29 cellular contexts compared by ENCODE assay signal in genomic region chr1:17816511-17816910, GRCh38.
"Had no signal": no experiment of that assay in that cellular context is flagged by ENCODE, and none has a peak within 500 bp of the region (broad histone marks: within the 10 kb centered on the region; RNA-seq: fewer than 3 reads in every experiment).

No MANE protein-coding gene starts in this region.

- H3K4me3 Mint-ChIP-seq: activated CD4-positive, alpha-beta memory T cell treated with anti-CD3 and anti-CD28 coated beads for 36 hours; activated CD4-positive, alpha-beta T cell treated with anti-CD3 and anti-CD28 coated beads for 36 hours; activated CD4-positive, alpha-beta T cell treated with anti-CD3 and anti-CD28 coated beads, Interleukin-2, amount 10 ng/mL, durations not matched to agents 24 days and 14 days; activated CD8-positive, alpha-beta T cell treated with anti-CD3 and anti-CD28 coated beads, Interleukin-2, amount 10 ng/mL, durations not matched to agents 7 days and 5 days; activated naive CD4-positive, alpha-beta T cell treated with anti-CD3 and anti-CD28 coated beads, Interleukin-2, amount 10 ng/mL, durations not matched to agents 7 days and 5 days; activated naive CD8-positive, alpha-beta T cell treated with anti-CD3 and anti-CD28 coated beads, Interleukin-2, amount 10 ng/mL, durations not matched to agents 7 days and 5 days; activated T-cell treated with anti-CD3 and anti-CD28 coated beads, Interleukin-2, amount 50 U/mL, for 4 hours; activated T-helper 17 cell treated with anti-CD3 and anti-CD28 coated beads, Interleukin-2, amount 50 U/mL, for 72 hours; brain; effector memory CD8-positive, alpha-beta T cell had no signal

- ATAC-seq: activated CD4-positive, alpha-beta T cell treated with anti-CD3 and anti-CD28 coated beads for 36 hours; activated CD8-positive, alpha-beta T cell treated with anti-CD3 and anti-CD28 coated beads, Interleukin-2, amount 10 ng/mL, durations not matched to agents 7 days and 5 days; activated naive CD4-positive, alpha-beta T cell treated with anti-CD3 and anti-CD28 coated beads, Interleukin-2, amount 50 U/mL, for 72 hours; activated T-cell treated with anti-CD3 and anti-CD28 coated beads, Interleukin-2, amount 50 U/mL, for 4 hours; activated T-helper 17 cell treated with anti-CD3 and anti-CD28 coated beads, Interleukin-2, amount 50 U/mL, for 72 hours; effector memory CD8-positive, alpha-beta T cell; foreskin keratinocyte; gastrocnemius medialis had no signal

- H3K27me3 ChIP-seq: ascending aorta, cardiac muscle cell had no signal

- H3K27ac Mint-ChIP-seq: activated CD4-positive, alpha-beta memory T cell treated with anti-CD3 and anti-CD28 coated beads for 36 hours; activated CD4-positive, alpha-beta T cell treated with anti-CD3 and anti-CD28 coated beads for 36 hours; activated CD4-positive, alpha-beta T cell treated with anti-CD3 and anti-CD28 coated beads, Interleukin-2, amount 10 ng/mL, durations not matched to agents 24 days and 14 days; activated CD8-positive, alpha-beta T cell treated with anti-CD3 and anti-CD28 coated beads, Interleukin-2, amount 10 ng/mL, durations not matched to agents 7 days and 5 days; activated naive CD4-positive, alpha-beta T cell treated with anti-CD3 and anti-CD28 coated beads, Interleukin-2, amount 10 ng/mL, durations not matched to agents 7 days and 5 days; activated naive CD4-positive, alpha-beta T cell treated with anti-CD3 and anti-CD28 coated beads, Interleukin-2, amount 50 U/mL, for 72 hours; activated naive CD8-positive, alpha-beta T cell treated with anti-CD3 and anti-CD28 coated beads, Interleukin-2, amount 10 ng/mL, durations not matched to agents 7 days and 5 days; activated T-helper 17 cell treated with anti-CD3 and anti-CD28 coated beads, Interleukin-2, amount 50 U/mL, for 72 hours; brain; effector memory CD8-positive, alpha-beta T cell had no signal

- H3K36me3 Mint-ChIP-seq: activated CD4-positive, alpha-beta memory T cell treated with anti-CD3 and anti-CD28 coated beads for 36 hours; activated naive CD4-positive, alpha-beta T cell treated with anti-CD3 and anti-CD28 coated beads, Interleukin-2, amount 10 ng/mL, durations not matched to agents 7 days and 5 days; activated naive CD8-positive, alpha-beta T cell treated with anti-CD3 and anti-CD28 coated beads, Interleukin-2, amount 10 ng/mL, durations not matched to agents 7 days and 5 days; brain had no signal

- H3K9me3 ChIP-seq: gastrocnemius medialis had no signal

- H3K4me3 ChIP-seq: ascending aorta, breast epithelium, cardiac muscle cell, esophagus muscularis mucosa, gastrocnemius medialis had no signal

- H3K36me3 ChIP-seq: ascending aorta, breast epithelium, cardiac muscle cell, esophagus muscularis mucosa, gastrocnemius medialis had no signal

- H3K4me1 Mint-ChIP-seq: activated CD4-positive, alpha-beta T cell treated with anti-CD3 and anti-CD28 coated beads for 36 hours; activated CD4-positive, alpha-beta T cell treated with anti-CD3 and anti-CD28 coated beads, Interleukin-2, amount 10 ng/mL, durations not matched to agents 24 days and 14 days; activated naive CD4-positive, alpha-beta T cell treated with anti-CD3 and anti-CD28 coated beads, Interleukin-2, amount 10 ng/mL, durations not matched to agents 7 days and 5 days; activated naive CD8-positive, alpha-beta T cell treated with anti-CD3 and anti-CD28 coated beads, Interleukin-2, amount 10 ng/mL, durations not matched to agents 7 days and 5 days; activated T-helper 17 cell treated with anti-CD3 and anti-CD28 coated beads, Interleukin-2, amount 50 U/mL, for 72 hours had no signal

- H3K27me3 Mint-ChIP-seq: activated CD4-positive, alpha-beta T cell treated with anti-CD3 and anti-CD28 coated beads, Interleukin-2, amount 10 ng/mL, durations not matched to agents 24 days and 14 days; activated naive CD4-positive, alpha-beta T cell treated with anti-CD3 and anti-CD28 coated beads, Interleukin-2, amount 10 ng/mL, durations not matched to agents 7 days and 5 days had no signal

- H3K27ac ChIP-seq: ascending aorta, breast epithelium, cardiac muscle cell, esophagus muscularis mucosa, foreskin keratinocyte, gastrocnemius medialis had no signal

- DNase-seq: activated CD4-positive, alpha-beta memory T cell treated with anti-CD3 and anti-CD28 coated beads for 36 hours; activated CD4-positive, alpha-beta T cell treated with anti-CD3 and anti-CD28 coated beads for 36 hours; activated CD4-positive, alpha-beta T cell treated with anti-CD3 and anti-CD28 coated beads, Interleukin-2, amount 10 ng/mL, durations not matched to agents 24 days and 14 days; activated CD4-positive, CD25-positive, alpha-beta regulatory T cell; activated CD4-positive, CD25-positive, alpha-beta regulatory T cell treated with anti-CD3 and anti-CD28 coated beads, Interleukin-2, amount 50 U/mL, for 72 hours; activated CD8-positive, alpha-beta T cell treated with anti-CD3 and anti-CD28 coated beads, Interleukin-2, amount 10 ng/mL, durations not matched to agents 7 days and 5 days; activated gamma-delta T cell; activated naive CD4-positive, alpha-beta T cell; activated naive CD4-positive, alpha-beta T cell treated with anti-CD3 and anti-CD28 coated beads, Interleukin-2, amount 10 ng/mL, durations not matched to agents 7 days and 5 days; activated naive CD8-positive, alpha-beta T cell treated with anti-CD3 and anti-CD28 coated beads, Interleukin-2, amount 10 ng/mL, durations not matched to agents 7 days and 5 days; activated T-cell treated with anti-CD3 and anti-CD28 coated beads, Interleukin-2, amount 50 U/mL, for 4 hours; central memory CD4-positive, alpha-beta T cell; cerebellar nuclear complex; cortex of kidney; dermis blood vessel endothelial cell; effector CD4-positive, alpha-beta T cell; effector memory CD8-positive, alpha-beta T cell; erythroblast; foreskin keratinocyte; gastrocnemius medialis; glutamatergic neuron; T-helper 2 cell had no signal

- H3K4me1 ChIP-seq: ascending aorta, breast epithelium, esophagus muscularis mucosa, foreskin keratinocyte, gastrocnemius medialis had no signal

- H3K9me3 Mint-ChIP-seq: activated naive CD4-positive, alpha-beta T cell treated with anti-CD3 and anti-CD28 coated beads, Interleukin-2, amount 10 ng/mL, durations not matched to agents 7 days and 5 days; activated naive CD8-positive, alpha-beta T cell treated with anti-CD3 and anti-CD28 coated beads, Interleukin-2, amount 10 ng/mL, durations not matched to agents 7 days and 5 days; effector memory CD8-positive, alpha-beta T cell had no signal
